In the genomic region with DNA sequence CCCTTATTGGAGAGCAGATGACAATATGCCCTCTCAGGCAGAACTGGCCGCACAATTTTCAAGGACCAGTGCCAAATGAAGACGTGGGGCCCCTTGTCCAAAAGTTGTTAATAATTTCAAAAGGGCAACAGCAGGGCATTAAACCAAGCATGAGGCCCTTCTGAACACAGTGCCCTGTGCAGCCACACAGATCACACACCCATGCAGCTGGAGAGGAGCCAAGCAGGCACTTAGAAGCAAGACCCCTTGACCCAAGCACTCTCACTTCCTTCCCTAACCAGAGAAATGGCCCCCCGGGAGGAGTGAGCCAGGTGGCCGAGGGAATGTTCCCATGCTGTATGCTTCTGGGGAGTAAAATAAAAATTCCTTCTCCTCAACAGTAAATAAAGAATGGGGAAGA, we compare ENCODE assay signal across 15 cellular contexts.
DNase-seq lines count a peak whose midpoint lies in the region; ATAC-seq, FAIRE-seq and TF ChIP-seq lines count a peak whose summit lies in the region.
"Had no signal": no experiment of that assay in that cellular context is flagged by ENCODE, and none has a peak within 500 bp of the region (broad histone marks: within the 10 kb centered on the region; RNA-seq: fewer than 3 reads in every experiment).

No MANE protein-coding gene starts in this region.

- H3K9me2 ChIP-seq in Loucy (replicated peaks; ENCODE audit: low read depth, low read length), result no peaks in the 10 kb centered on the region

- no peak overlapping the region for H3K4me3 Mint-ChIP-seq in naive thymus-derived CD4-positive, alpha-beta T cell
- H3K4me3 Mint-ChIP-seq in mesothelial cell of epicardium, result no peak overlapping the region

- H3F3A ChIP-seq in Loucy (ENCODE audit: low read depth), result no peaks in the 10 kb centered on the region

- H3K4me3 ChIP-seq in BLaER1 (0 out of 2 replicates have a peak overlapping the region, but pooled peaks have one; percentile 24), Loucy (ENCODE audit: low read length, poor library complexity, severe bottlenecking) (no peak overlapping the region), endothelial cell of umbilical vein (replicated peaks in 1 of 3; ENCODE audit: insufficient read depth in 1 of 3, low read depth in 1 of 3, low read length in 3 of 3) (no peak overlapping the region)
- H3K4me3 ChIP-seq in naive thymus-derived CD4-positive, alpha-beta T cell (ENCODE audit: low read length), result no peak overlapping the region
- H3K4me3 ChIP-seq: tibial artery had no signal

- H3K4me1 ChIP-seq in BLaER1 (peaks cover 88% of the 10 kb centered on the region), Loucy (ENCODE audit: insufficient read depth, low read length, poor library complexity, severe bottlenecking) (peaks cover 76% of the 10 kb centered on the region), endothelial cell of umbilical vein (ENCODE audit: control insufficient read depth, extremely low read depth, insufficient read depth, low read length) (peaks cover 48% of the 10 kb centered on the region)
- H3K4me1 ChIP-seq in naive thymus-derived CD4-positive, alpha-beta T cell (ENCODE audit: control insufficient read depth in 2 of 2, insufficient read depth in 2 of 2, low read length in 2 of 2), result peaks cover 0 to 11% of the 10 kb centered on the region in 2 donors

- H3K4me1 Mint-ChIP-seq in naive thymus-derived CD4-positive, alpha-beta T cell, result peaks cover 19 to 49% (median 21%) of the 10 kb centered on the region in 7 donors
- peaks cover 16% of the 10 kb centered on the region for H3K4me1 Mint-ChIP-seq in mesothelial cell of epicardium

- intact Hi-C loops in endothelial cell of umbilical vein (cut with micrococcal nuclease), result no loop called here
- intact Hi-C loops in naive thymus-derived CD4-positive, alpha-beta T cell (cut with micrococcal nuclease), result no loop called here

- H3K27ac ChIP-seq in BLaER1, result peak overlapping the region; percentile 54
- peak overlapping the region; percentile 1 for H3K27ac ChIP-seq in endothelial cell of umbilical vein (ENCODE audit: insufficient read depth, low read depth, low read length)
- H3K27ac ChIP-seq in naive thymus-derived CD4-positive, alpha-beta T cell (ENCODE audit: low read depth, low read length), result no peak overlapping the region
- H3K27ac ChIP-seq: brain microvascular endothelial cell, tibial artery, VCaP had no signal

- peaks cover 0 to 2% (median 0%) of the 10 kb centered on the region in 5 donors for H3K36me3 Mint-ChIP-seq in naive thymus-derived CD4-positive, alpha-beta T cell
- no peaks in the 10 kb centered on the region for H3K36me3 Mint-ChIP-seq in mesothelial cell of epicardium

- H4K20me1 ChIP-seq in BLaER1 (no peaks in the 10 kb centered on the region), Loucy (ENCODE audit: insufficient read depth, low read length, poor library complexity, severe bottlenecking) (no peaks in the 10 kb centered on the region), endothelial cell of umbilical vein (replicated peaks; ENCODE audit: control insufficient read depth, extremely low read depth, insufficient read depth, low read length) (no peaks in the 10 kb centered on the region)

- H3K27me3 ChIP-seq in BLaER1, result no peaks in the 10 kb centered on the region
- no peaks in the 10 kb centered on the region for H3K27me3 ChIP-seq in Loucy (ENCODE audit: insufficient read depth, low read length, poor library complexity, severe bottlenecking)
- H3K27me3 ChIP-seq in endothelial cell of umbilical vein (ENCODE audit: control insufficient read depth in 2 of 2, insufficient read depth in 2 of 2, low read length in 2 of 2), result no peaks in the 10 kb centered on the region
- H3K27me3 ChIP-seq in naive thymus-derived CD4-positive, alpha-beta T cell (ENCODE audit: control insufficient read depth in 2 of 2, insufficient read depth in 2 of 2, low read length in 2 of 2), result no peaks in the 10 kb centered on the region
- H3K27me3 ChIP-seq: brain microvascular endothelial cell, tibial artery had no signal

- H3K9me3 ChIP-seq in BLaER1 (peaks cover 15% of the 10 kb centered on the region; the same call in 1 of the 2 replicates), Loucy (ENCODE audit: insufficient read depth, low read depth, low read length) (no peaks in the 10 kb centered on the region), endothelial cell of umbilical vein (replicated peaks; ENCODE audit: control insufficient read depth, insufficient read depth, low read length) (no peaks in the 10 kb centered on the region)
- H3K9me3 ChIP-seq in naive thymus-derived CD4-positive, alpha-beta T cell (ENCODE audit: control insufficient read depth in 2 of 3, low read length in 3 of 3), result no peaks in the 10 kb centered on the region
- H3K9me3 ChIP-seq: tibial artery had no signal

- no peaks in the 10 kb centered on the region for H3K9me1 ChIP-seq in endothelial cell of umbilical vein (replicated peaks; ENCODE audit: control insufficient read depth, extremely low read depth, insufficient read depth, low read length)

- POLR2A ChIA-PET in endothelial cell of umbilical vein (lab: Charles Lee), result interaction anchor here (1.2 kb wide), 1 partner anchor 17 kb away, joined by 3 read pairs; no protein-coding TSS in a partner anchor
- POLR2A ChIA-PET in naive thymus-derived CD4-positive, alpha-beta T cell (lab: Charles Lee), result no interaction called here

- H3K27me3 Mint-ChIP-seq in naive thymus-derived CD4-positive, alpha-beta T cell, result no peaks in the 10 kb centered on the region
- H3K27me3 Mint-ChIP-seq in mesothelial cell of epicardium (ENCODE audit: low read depth), result no peaks in the 10 kb centered on the region

- CTCF ChIA-PET in endothelial cell of umbilical vein (lab: Charles Lee), result interaction anchor here (0.5 to 1.8 kb wide), 3 partner anchors 16 to 108 kb away, joined by 3 to 7 read pairs (median 7); no protein-coding TSS in a partner anchor
- CTCF ChIA-PET in naive thymus-derived CD4-positive, alpha-beta T cell (lab: Charles Lee), result no interaction called here

- DNase-seq in endothelial cell of umbilical vein (ENCODE audit: low read depth, low spot score) (peak; percentile 70), T-helper 9 cell (no peak), GM13977 (ENCODE audit: low spot score) (no peak), mesothelial cell of epicardium (ENCODE audit: low spot score in 2 of 2, unreplicated experiment in 2 of 2) (no peak)
- DNase-seq in naive thymus-derived CD4-positive, alpha-beta T cell, result no peak
- DNase-seq: activated T-cell treated with anti-CD3 and anti-CD28 coated beads, Interleukin-2, amount 50 U/mL, for 48 hours; brain microvascular endothelial cell; NCI-H2029 treated with DMSO at 0.1 percent for 48 hours; tibial artery had no signal

- no peaks in the 10 kb centered on the region for H3K9me3 Mint-ChIP-seq in naive thymus-derived CD4-positive, alpha-beta T cell
- H3K9me3 Mint-ChIP-seq in mesothelial cell of epicardium, result no peaks in the 10 kb centered on the region

- BruUV-seq in endothelial cell of umbilical vein (replicated peaks; lab: Mats Ljungman, UMichigan), result no TSS peak

- H3K79me2 ChIP-seq in Loucy (ENCODE audit: insufficient read depth, low read length), result no peaks in the 10 kb centered on the region
- no peaks in the 10 kb centered on the region for H3K79me2 ChIP-seq in endothelial cell of umbilical vein (ENCODE audit: control insufficient read depth, insufficient read depth, low read length)

- ATAC-seq in GM19463 (IDR thresholded peaks at IDR 0.05; ENCODE audit: unreplicated experiment), result peak; percentile 45
- ATAC-seq in naive thymus-derived CD4-positive, alpha-beta T cell, result no peak

- TF ChIP-seq CTCF in Loucy (conservative IDR thresholded peaks at IDR 0.05; ENCODE audit: low read length) (no peak), endothelial cell of umbilical vein (IDR thresholded peaks at IDR 0.05; ENCODE audit: extremely low read depth in 1 of 2, insufficient read depth in 1 of 2, low read depth in 1 of 2, low read length in 2 of 2) (no peak), GM13977 (IDR thresholded peaks at IDR 0.05; ENCODE audit: extremely low read depth, insufficient read depth, missing control alignments) (no peak), mesothelial cell of epicardium (IDR thresholded peaks at IDR 0.05; ENCODE audit: unreplicated experiment) (no peak)

- H3K27ac Mint-ChIP-seq in naive thymus-derived CD4-positive, alpha-beta T cell, result peak overlapping the region in 1 of 9 donors; percentile 34
- no peak overlapping the region for H3K27ac Mint-ChIP-seq in mesothelial cell of epicardium

- FAIRE-seq in endothelial cell of umbilical vein (lab: Jason Lieb, UNC), result peak; percentile 75
- FAIRE-seq: GM19239, HTR-8/SVneo had no signal

- dilution Hi-C loops in endothelial cell of umbilical vein (cut with MboI; ENCODE audit: extremely low pct_ligation_motif_present, low sequenced_read_pairs), result no loop called here

- no peak overlapping the region for H3K9ac ChIP-seq in BLaER1
- peak overlapping the region; percentile 31 for H3K9ac ChIP-seq in Loucy (ENCODE audit: low read depth, low read length, poor library complexity, severe bottlenecking)
- H3K9ac ChIP-seq in endothelial cell of umbilical vein (replicated peaks; ENCODE audit: extremely low read depth, insufficient read depth, low read length), result no peak overlapping the region

- H3K4me2 ChIP-seq in BLaER1 (peak overlapping the region; percentile 80), Loucy (ENCODE audit: low read depth, low read length, poor library complexity, severe bottlenecking) (peak overlapping the region; percentile 3), endothelial cell of umbilical vein (ENCODE audit: insufficient read depth, low read length) (peak overlapping the region; percentile 3)

- in situ Hi-C loops in GM13977 (cut with MboI; ENCODE audit: low pct_unique_long_range_greater_than_20kb, low sequenced_read_pairs, unreplicated experiment), result no loop called here

- H2AFZ ChIP-seq in Loucy (ENCODE audit: low read length) (no peak overlapping the region), endothelial cell of umbilical vein (ENCODE audit: low read depth, low read length) (no peak overlapping the region)

- TF ChIP-seq POLR2A in endothelial cell of umbilical vein (IDR thresholded peaks at IDR 0.05; ENCODE audit: low read depth, low read length), result no peak

- H3K36me3 ChIP-seq in BLaER1, result no peaks in the 10 kb centered on the region
- no peaks in the 10 kb centered on the region for H3K36me3 ChIP-seq in Loucy (ENCODE audit: insufficient read depth, low read length)
- no peaks in the 10 kb centered on the region for H3K36me3 ChIP-seq in endothelial cell of umbilical vein (ENCODE audit: control insufficient read depth in 2 of 2, extremely low read depth in 1 of 2, insufficient read depth in 2 of 2, low read length in 2 of 2)
- no peaks in the 10 kb centered on the region for H3K36me3 ChIP-seq in naive thymus-derived CD4-positive, alpha-beta T cell (ENCODE audit: control insufficient read depth in 2 of 3, insufficient read depth in 3 of 3, low read length in 3 of 3)
- H3K36me3 ChIP-seq: brain microvascular endothelial cell, tibial artery had no signal

TF ChIP-seq in endothelial cell of umbilical vein, 7 proteins besides CTCF, POLR2A, EP300 and RAD21:
- TF ChIP-seq POLR2AphosphoS5 (IDR thresholded peaks at IDR 0.05; ENCODE audit: insufficient read depth, low read depth, low read length) (peak; percentile 52), EZH2 (IDR thresholded peaks at IDR 0.05; ENCODE audit: borderline replicate concordance, low read depth, low read length, severe bottlenecking) (no peak), GATA2 (IDR thresholded peaks at IDR 0.05; ENCODE audit: insufficient read depth, insufficient read length, low read depth, low read length) (peak; percentile 11)

Comparison
In these comparisons a context has a peak if more than half of its experiments do, and no peak if none do; other contexts are left out.
1. H3K4me2 ChIP-seq: peak in every context shown above with its lines; median percentile 80 in BLaER1; 3 in Loucy; 3 in endothelial cell of umbilical vein.